ENCODE assay signal across 1 cellular context in the genomic region with DNA sequence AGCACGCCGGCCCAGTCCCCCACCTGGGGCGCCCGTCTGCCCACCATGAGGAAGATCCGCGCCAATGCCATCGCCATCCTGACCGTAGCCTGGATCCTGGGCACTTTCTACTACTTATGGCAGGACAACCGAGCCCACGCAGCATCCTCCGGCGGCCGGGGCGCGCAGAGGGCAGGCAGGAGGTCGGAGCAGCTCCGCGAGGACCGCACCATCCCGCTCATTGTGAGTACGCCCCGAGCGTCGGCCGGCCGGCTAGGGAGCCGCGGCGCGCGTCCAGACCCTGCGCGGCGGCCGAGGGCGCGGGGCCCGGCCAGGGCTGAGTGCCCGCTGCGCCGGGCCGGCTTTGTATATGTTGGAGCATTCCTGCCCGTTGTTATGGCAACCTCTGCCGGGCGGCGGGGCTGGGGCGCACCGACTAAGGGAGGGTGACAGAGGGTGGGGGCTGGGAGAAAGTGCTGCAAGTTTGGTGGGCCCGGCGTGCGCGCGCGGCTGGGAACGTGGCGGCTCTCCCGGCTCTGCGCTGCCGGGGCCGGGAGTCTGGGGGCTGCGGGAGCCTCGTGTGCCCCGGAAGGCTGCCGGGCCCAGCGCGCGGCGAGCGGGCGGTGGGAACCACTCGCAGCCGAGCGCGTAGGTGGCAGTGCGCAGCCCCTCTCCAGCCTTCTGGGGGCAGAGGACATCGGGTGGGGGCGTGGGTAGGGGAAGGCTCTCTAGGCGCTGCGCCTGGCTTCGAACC.
TF ChIP-seq lines count a peak whose summit lies in the region.

No MANE protein-coding gene starts in this region.

TF ChIP-seq in liver, 16 proteins besides CTCF, POLR2A, EP300 and RAD21 (continued from another document):
- TF ChIP-seq, protein P1, sequence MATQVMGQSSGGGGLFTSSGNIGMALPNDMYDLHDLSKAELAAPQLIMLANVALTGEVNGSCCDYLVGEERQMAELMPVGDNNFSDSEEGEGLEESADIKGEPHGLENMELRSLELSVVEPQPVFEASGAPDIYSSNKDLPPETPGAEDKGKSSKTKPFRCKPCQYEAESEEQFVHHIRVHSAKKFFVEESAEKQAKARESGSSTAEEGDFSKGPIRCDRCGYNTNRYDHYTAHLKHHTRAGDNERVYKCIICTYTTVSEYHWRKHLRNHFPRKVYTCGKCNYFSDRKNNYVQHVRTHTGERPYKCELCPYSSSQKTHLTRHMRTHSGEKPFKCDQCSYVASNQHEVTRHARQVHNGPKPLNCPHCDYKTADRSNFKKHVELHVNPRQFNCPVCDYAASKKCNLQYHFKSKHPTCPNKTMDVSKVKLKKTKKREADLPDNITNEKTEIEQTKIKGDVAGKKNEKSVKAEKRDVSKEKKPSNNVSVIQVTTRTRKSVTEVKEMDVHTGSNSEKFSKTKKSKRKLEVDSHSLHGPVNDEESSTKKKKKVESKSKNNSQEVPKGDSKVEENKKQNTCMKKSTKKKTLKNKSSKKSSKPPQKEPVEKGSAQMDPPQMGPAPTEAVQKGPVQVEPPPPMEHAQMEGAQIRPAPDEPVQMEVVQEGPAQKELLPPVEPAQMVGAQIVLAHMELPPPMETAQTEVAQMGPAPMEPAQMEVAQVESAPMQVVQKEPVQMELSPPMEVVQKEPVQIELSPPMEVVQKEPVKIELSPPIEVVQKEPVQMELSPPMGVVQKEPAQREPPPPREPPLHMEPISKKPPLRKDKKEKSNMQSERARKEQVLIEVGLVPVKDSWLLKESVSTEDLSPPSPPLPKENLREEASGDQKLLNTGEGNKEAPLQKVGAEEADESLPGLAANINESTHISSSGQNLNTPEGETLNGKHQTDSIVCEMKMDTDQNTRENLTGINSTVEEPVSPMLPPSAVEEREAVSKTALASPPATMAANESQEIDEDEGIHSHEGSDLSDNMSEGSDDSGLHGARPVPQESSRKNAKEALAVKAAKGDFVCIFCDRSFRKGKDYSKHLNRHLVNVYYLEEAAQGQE (IDR thresholded peaks at IDR 0.05), result no peak
- TF ChIP-seq JUND (IDR thresholded peaks at IDR 0.05) (no peak), FOXA1 (IDR thresholded peaks at IDR 0.05) (no peak), TAF1 (conservative IDR thresholded peaks at IDR 0.05) (no peak), ZBTB33 (IDR thresholded peaks at IDR 0.05) (no peak), MAX (IDR thresholded peaks at IDR 0.05) (no peak), HNF4A (conservative IDR thresholded peaks at IDR 0.05) (no peak), FOXA2 (IDR thresholded peaks at IDR 0.05) (no peak), GABPA (IDR thresholded peaks at IDR 0.05 in 1 of 2, conservative IDR thresholded peaks at IDR 0.05 in 1 of 2) (no peak)
- TF ChIP-seq, protein P2, sequence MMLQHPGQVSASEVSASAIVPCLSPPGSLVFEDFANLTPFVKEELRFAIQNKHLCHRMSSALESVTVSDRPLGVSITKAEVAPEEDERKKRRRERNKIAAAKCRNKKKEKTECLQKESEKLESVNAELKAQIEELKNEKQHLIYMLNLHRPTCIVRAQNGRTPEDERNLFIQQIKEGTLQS (IDR thresholded peaks at IDR 0.05), result no peak
